17 cellular contexts compared by ENCODE assay signal in the genomic region with DNA sequence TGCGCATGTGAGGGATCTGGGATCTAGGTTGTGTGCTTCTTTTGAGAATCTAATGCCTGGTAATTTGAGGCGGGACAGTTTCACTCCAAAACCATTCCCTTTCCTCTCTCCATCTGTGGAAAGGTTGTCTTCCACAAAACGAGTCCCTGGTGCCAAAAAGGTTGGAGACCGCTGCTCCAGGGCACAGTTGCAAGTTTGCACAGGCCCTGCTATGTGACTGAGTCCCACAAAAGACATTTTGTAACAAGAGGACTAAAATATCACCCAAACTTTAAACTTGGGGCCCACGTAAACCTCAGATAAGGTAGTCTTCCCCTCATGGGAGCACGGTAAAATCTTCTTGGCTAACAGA. TPM values are rescaled to one million over a fixed set of nuclear protein-coding genes. Genes with fewer than 3 reads are reported as not detected.
DNase-seq lines count a peak whose midpoint lies in the region; ATAC-seq, FAIRE-seq and TF ChIP-seq lines count a peak whose summit lies in the region.
"Had no signal": no experiment of that assay in that cellular context is flagged by ENCODE, and none has a peak within 500 bp of the region (broad histone marks: within the 10 kb centered on the region; RNA-seq: fewer than 3 reads in every experiment).

No MANE protein-coding gene starts in this region.

- RAD21 ChIA-PET in HCT116 (lab: Charles Lee; ENCODE audit: low non-redundant PET in 1 of 2, low total read pairs in 2 of 2, uncharacterized antibody in 2 of 2, unreplicated experiment in 2 of 2), result no interaction called here

- no peak for TF ChIP-seq EP300 in H1 (IDR thresholded peaks at IDR 0.05; ENCODE audit: borderline replicate concordance in 1 of 2, low read depth in 2 of 2, low read length in 2 of 2)
- no peak for TF ChIP-seq EP300 in stomach (IDR thresholded peaks at IDR 0.05)

- ATAC-seq in HCT116, result no peak
- no peak for ATAC-seq in RWPE2 (ENCODE audit: low read depth)
- no peak for ATAC-seq in HG02588 (IDR thresholded peaks at IDR 0.05; ENCODE audit: unreplicated experiment)

- no peak for TF ChIP-seq CTCF in HCT116 (IDR thresholded peaks at IDR 0.05 in 2 of 3, conservative IDR thresholded peaks at IDR 0.05 in 1 of 3; ENCODE audit: borderline replicate concordance in 1 of 3, insufficient read depth in 1 of 3, low read depth in 2 of 3, low read length in 2 of 3)
- TF ChIP-seq CTCF in RWPE2 (IDR thresholded peaks at IDR 0.05; ENCODE audit: poor library complexity, severe bottlenecking), result no peak
- no peak for TF ChIP-seq CTCF in H1 (IDR thresholded peaks at IDR 0.05; ENCODE audit: control extremely low read depth in 1 of 3, insufficient read depth in 1 of 3, low read depth in 1 of 3, low read length in 3 of 3)
- no peak for TF ChIP-seq CTCF in nephron progenitor cell (IDR thresholded peaks at IDR 0.05)
- TF ChIP-seq CTCF in stomach (IDR thresholded peaks at IDR 0.05), result no peak

- H3K14ac ChIP-seq in H1 (ENCODE audit: insufficient read length), result no peak overlapping the region

- no peak overlapping the region for H3K23ac ChIP-seq in H1 (ENCODE audit: insufficient read length)

- WGBS in H1 (ENCODE audit: extremely low coverage in 1 of 2, insufficient coverage in 1 of 2, insufficient read length in 1 of 2, insufficient replicate concordance in 2 of 2, low coverage in 1 of 2, low lambda C conversion rate in 2 of 2, missing lambda C conversion rate in 1 of 2), 2 experiments, result 94% methylated on average over 6 of the region's 6 CpGs; no CpG with 5 or more reads in 1 of the 2 experiments
- WGBS in stomach, 5 donors, result 74 to 85% (median 82%) methylated on average over 5 to 6 of the region's 6 CpGs

- H2AFZ ChIP-seq in HCT116 (ENCODE audit: low read depth, low read length, poor library complexity, severe bottlenecking) (peak overlapping the region; percentile 21), H1 (ENCODE audit: low read length) (peak overlapping the region; percentile 55; the same call in 1 of the 2 replicates)
- H2AFZ ChIP-seq: GM23248 had no signal

- TF ChIP-seq RAD21 in HCT116 (IDR thresholded peaks at IDR 0.05; ENCODE audit: low read depth), result no peak
- TF ChIP-seq RAD21 in H1 (IDR thresholded peaks at IDR 0.05 in 1 of 2, conservative IDR thresholded peaks at IDR 0.05 in 1 of 2; ENCODE audit: low read depth in 2 of 2, low read length in 2 of 2), result no peak

- no peak overlapping the region for H2BK5ac ChIP-seq in H1 (ENCODE audit: low read depth, low read length)

- H3K27me3 ChIP-seq in HCT116 (ENCODE audit: insufficient read depth, low read length) (no peaks in the 10 kb centered on the region), RWPE2 (ENCODE audit: insufficient read depth, poor library complexity, severe bottlenecking) (no peaks in the 10 kb centered on the region), H1 (replicated peaks in 1 of 4; ENCODE audit: control insufficient read depth in 3 of 4, extremely low read depth in 1 of 4, insufficient read depth in 3 of 4, low read length in 3 of 4) (no peaks in the 10 kb centered on the region), stomach (no peaks in the 10 kb centered on the region)
- H3K27me3 ChIP-seq: SJSA1 had no signal

- CTCF ChIA-PET in HCT116 (lab: Charles Lee), result no interaction called here
- CTCF ChIA-PET in H1 (lab: Charles Lee; ENCODE audit: partially characterized antibody), result interaction anchor here (0.7 to 2.0 kb wide), 4 partner anchors 11 to 1040 kb away, joined by 3 to 5 read pairs (median 3); no protein-coding TSS in a partner anchor

- no peak overlapping the region for H3K4me3 Mint-ChIP-seq in nephron progenitor cell
- H3K4me3 Mint-ChIP-seq: CD4-positive, alpha-beta T cell had no signal

- no peak overlapping the region for H3K9ac ChIP-seq in HCT116 (ENCODE audit: low read length)
- no peak overlapping the region for H3K9ac ChIP-seq in H1 (replicated peaks in 1 of 4; ENCODE audit: extremely low read depth in 1 of 4, low read depth in 3 of 4, low read length in 3 of 4)
- H3K9ac ChIP-seq: GM23248 had no signal

- no peaks in the 10 kb centered on the region for H3K79me1 ChIP-seq in H1 (ENCODE audit: low read depth, low read length)

- no peak overlapping the region for H3K27ac ChIP-seq in HCT116 (ENCODE audit: low read depth, low read length)
- H3K27ac ChIP-seq in RWPE2 (ENCODE audit: poor library complexity, severe bottlenecking), result peak overlapping the region; percentile 30
- H3K27ac ChIP-seq in H1 (ENCODE audit: low read depth, low read length), result no peak overlapping the region
- H3K27ac ChIP-seq in stomach, result no peak overlapping the region
- H3K27ac ChIP-seq: GM23248, SJSA1 had no signal

- no peaks in the 10 kb centered on the region for H3K36me3 Mint-ChIP-seq in nephron progenitor cell (ENCODE audit: low read depth)

- H3K23me2 ChIP-seq in H1 (ENCODE audit: low read depth, low read length), result peaks cover 3% of the 10 kb centered on the region; the same call in 1 of the 2 replicates

- BruUV-seq in HCT116 (replicated peaks; lab: Mats Ljungman, UMichigan), result no TSS peak

- no peak overlapping the region for H2BK12ac ChIP-seq in H1 (ENCODE audit: low read depth, low read length)

- no peak overlapping the region for H3K4me3 ChIP-seq in HCT116 (replicated peaks in 1 of 2; ENCODE audit: low read depth in 1 of 2, low read length in 2 of 2)
- H3K4me3 ChIP-seq in RWPE2 (ENCODE audit: severe bottlenecking), result no peak overlapping the region
- no peak overlapping the region for H3K4me3 ChIP-seq in H1 (ENCODE audit: extremely low read depth in 1 of 4, insufficient read depth in 2 of 4, low read depth in 3 of 4, low read length in 4 of 4)
- H3K4me3 ChIP-seq in stomach, result no peak overlapping the region
- H3K4me3 ChIP-seq: GM23248, SJSA1 had no signal

- no peaks in the 10 kb centered on the region for H4K20me1 ChIP-seq in HCT116 (ENCODE audit: insufficient read depth)
- no peaks in the 10 kb centered on the region for H4K20me1 ChIP-seq in H1 (replicated peaks in 1 of 2; ENCODE audit: control insufficient read depth in 1 of 2, insufficient read depth in 2 of 2, low read length in 2 of 2)

- TF ChIP-seq POLR2A in HCT116 (IDR thresholded peaks at IDR 0.05; ENCODE audit: borderline replicate concordance, extremely low read depth, insufficient read depth, insufficient read length), result no peak
- TF ChIP-seq POLR2A in H1 (IDR thresholded peaks at IDR 0.05; ENCODE audit: control extremely low read depth in 1 of 2, low read depth in 2 of 2, low read length in 2 of 2), result no peak
- no peak for TF ChIP-seq POLR2A in stomach (IDR thresholded peaks at IDR 0.05)

- H3K4me1 ChIP-seq in HCT116 (ENCODE audit: control insufficient read depth in 1 of 2, insufficient read depth in 2 of 2, low read length in 2 of 2), result peaks cover 22 to 37% of the 10 kb centered on the region in 2 experiments
- peaks cover 26% of the 10 kb centered on the region for H3K4me1 ChIP-seq in RWPE2 (ENCODE audit: insufficient read depth, poor library complexity, severe bottlenecking)
- peaks cover 3 to 11% (median 7%) of the 10 kb centered on the region in 4 experiments for H3K4me1 ChIP-seq in H1 (replicated peaks in 1 of 4; ENCODE audit: control insufficient read depth in 3 of 4, insufficient read depth in 4 of 4, low read length in 3 of 4)
- H3K4me1 ChIP-seq in stomach, result peaks cover 19 to 24% (median 20%) of the 10 kb centered on the region in 4 donors

- H3K27me3 Mint-ChIP-seq in nephron progenitor cell (ENCODE audit: low read depth, poor library complexity), result peaks cover 5% of the 10 kb centered on the region
- H3K27me3 Mint-ChIP-seq: CD4-positive, alpha-beta T cell had no signal

- DNase-seq in HCT116 (ENCODE audit: low read depth, low spot score), result no peak
- no peak for DNase-seq in RWPE2 (ENCODE audit: low spot score)
- no peak for DNase-seq in H1 (ENCODE audit: low read depth in 1 of 2, low spot score in 2 of 2)
- DNase-seq in nephron progenitor cell, result no peak
- DNase-seq in COR-L47 (lab: John Stamatoyannopoulos, UW), result no peak
- no peak for DNase-seq in NCI-H1105 (lab: John Stamatoyannopoulos, UW)
- DNase-seq in stomach, result no peak
- DNase-seq: CD4-positive, alpha-beta T cell; GM23248; NCI-H1930; NCI-H2171; NCI-H446 treated with DMSO at 0.1 percent for 48 hours; NCI-H774; RPMI8226 had no signal

- no peaks in the 10 kb centered on the region for H3K9me3 ChIP-seq in HCT116 (ENCODE audit: control insufficient read depth in 1 of 2, insufficient read depth in 1 of 2, low read depth in 1 of 2, low read length in 2 of 2)
- H3K9me3 ChIP-seq in RWPE2 (ENCODE audit: severe bottlenecking), result no peaks in the 10 kb centered on the region
- no peaks in the 10 kb centered on the region for H3K9me3 ChIP-seq in H1 (ENCODE audit: insufficient read depth in 2 of 2, low read depth in 1 of 2, low read length in 1 of 2)
- no peaks in the 10 kb centered on the region for H3K9me3 ChIP-seq in stomach
- H3K9me3 ChIP-seq: SJSA1 had no signal

- no peak overlapping the region for H4K8ac ChIP-seq in H1 (ENCODE audit: extremely low read depth, insufficient read depth, low read length)

- FAIRE-seq in H1 (lab: Jason Lieb, UNC), result no peak
- FAIRE-seq: D721Med had no signal

- H3K79me2 ChIP-seq in HCT116 (ENCODE audit: insufficient read depth, low read length), result no peaks in the 10 kb centered on the region
- no peaks in the 10 kb centered on the region for H3K79me2 ChIP-seq in H1 (ENCODE audit: control insufficient read depth in 1 of 2, insufficient read depth in 2 of 2, low read length in 2 of 2)

- H3K4ac ChIP-seq in H1 (replicated peaks; ENCODE audit: insufficient read length, low read depth, low read length), result no peak overlapping the region

- H3K4me2 ChIP-seq in HCT116 (ENCODE audit: low read length) (no peak overlapping the region), H1 (ENCODE audit: insufficient read depth in 1 of 2, low read depth in 2 of 2, low read length in 2 of 2) (no peak overlapping the region)

- peaks cover 29% of the 10 kb centered on the region for H3K4me1 Mint-ChIP-seq in nephron progenitor cell

- H2BK20ac ChIP-seq in H1 (ENCODE audit: low read length), result no peak overlapping the region

- H2BK15ac ChIP-seq in H1 (ENCODE audit: low read length), result no peak overlapping the region; the same call in 1 of the 2 replicates

- POLR2A ChIA-PET in HCT116 (lab: Charles Lee) (no interaction called here), H1 (lab: Charles Lee; ENCODE audit: partially characterized antibody) (no interaction called here)

- no peak overlapping the region for H4K5ac ChIP-seq in H1 (ENCODE audit: insufficient read length, low read depth, low read length)

- no peak overlapping the region for H2AK5ac ChIP-seq in H1 (ENCODE audit: low read depth, low read length)

- no peaks in the 10 kb centered on the region for H3K9me3 Mint-ChIP-seq in nephron progenitor cell
- H3K9me3 Mint-ChIP-seq: CD4-positive, alpha-beta T cell had no signal

- H3K27ac Mint-ChIP-seq in nephron progenitor cell, result peak overlapping the region; percentile 23
- H3K27ac Mint-ChIP-seq: CD4-positive, alpha-beta T cell had no signal

- no peak overlapping the region for H2BK120ac ChIP-seq in H1 (replicated peaks; ENCODE audit: low read depth, low read length)

- no peak overlapping the region for H3K18ac ChIP-seq in H1 (ENCODE audit: extremely low read depth, low read length)

- H3K56ac ChIP-seq in H1 (replicated peaks; ENCODE audit: insufficient read length, low read depth, low read length), result no peak overlapping the region

- H3K36me3 ChIP-seq in HCT116 (ENCODE audit: control insufficient read depth in 1 of 2, insufficient read depth in 2 of 2, low read length in 2 of 2), result no peaks in the 10 kb centered on the region
- no peaks in the 10 kb centered on the region for H3K36me3 ChIP-seq in RWPE2 (ENCODE audit: low read depth)
- no peaks in the 10 kb centered on the region for H3K36me3 ChIP-seq in H1 (ENCODE audit: control insufficient read depth in 2 of 4, insufficient read depth in 4 of 4, low read length in 3 of 4)
- no peaks in the 10 kb centered on the region for H3K36me3 ChIP-seq in stomach
- H3K36me3 ChIP-seq: SJSA1 had no signal

- no peaks in the 10 kb centered on the region for H3K9me2 ChIP-seq in HCT116 (ENCODE audit: insufficient read depth)

- no peak overlapping the region for H4K91ac ChIP-seq in H1 (replicated peaks; ENCODE audit: insufficient read length, low read length)

- intact Hi-C loops in HCT116 (cut with micrococcal nuclease) (no loop called here), stomach (cut with DNase I; ENCODE audit: low total_unique reads) (no loop called here)

RNA-seq across cellular contexts. Expression of gene ZNF367, which starts 5.8 kb away (rescaled TPM):
- total RNA-seq in HCT116 (2021; ENCODE audit: unreplicated experiment) (18.1 TPM), stomach (1 to 10 TPM in 3 of 5 donors, under 1 TPM in 1, not detected in 1; 0.58 to 9.8 (median 5.4) TPM)
- polyA plus RNA-seq in HCT116 (2012), result 2.5 and 3.4 TPM in 2 replicates
- 6.7 and 8.2 TPM in 2 replicates for total RNA-seq in H1 (2021; fragmentation: NEBNext Ultra II Directional; extraction: Animal tissue kit (Norgen Biotek cat#: 25700))
- polyA plus RNA-seq in H1 (2011; rRNA removed) (2.0 and 2.2 TPM in 2 replicates), stomach (1 to 10 TPM; 1.6 to 1.9 (median 1.8) TPM)
- polyA plus RNA-seq in H1 (2011; cell fraction: cytosol; rRNA removed), result 3.9 TPM
- polyA plus RNA-seq in H1 (2011; cell fraction: nucleus; rRNA removed), result 3.5 TPM
- 2.6 to 5.1 TPM (median 3.0 TPM) in 4 replicates for polyA plus RNA-seq in H1 (2012, experiment 1 of 2)
- 0.59 TPM for polyA plus RNA-seq in H1 (2012, experiment 2 of 2)
- polyA plus RNA-seq in H1 (2013, experiment 1 of 2), result 4.4 TPM
- polyA plus RNA-seq in H1 (2013, experiment 2 of 2), result 3.9 TPM
- polyA minus RNA-seq in H1 (2011; rRNA and poly(A)+ RNA removed), result 3.1 and 3.4 TPM in 2 replicates
- 5.0 TPM for polyA minus RNA-seq in H1 (2011; cell fraction: cytosol; rRNA and poly(A)+ RNA removed)
- 5.7 TPM for polyA minus RNA-seq in H1 (2011; cell fraction: nucleus; rRNA and poly(A)+ RNA removed)

RNA-seq across cellular contexts. Expression of gene HABP4, which starts 26.0 kb away (rescaled TPM):
- total RNA-seq in HCT116 (2021; ENCODE audit: unreplicated experiment) (21.0 TPM), stomach (10 to 100 TPM in 2 of 5 donors, 1 to 10 TPM in 2, under 1 TPM in 1; 0.58 to 45.1 (median 9.2) TPM)
- polyA plus RNA-seq in HCT116 (2012), result 9.6 and 12.2 TPM in 2 replicates
- total RNA-seq in H1 (2021; fragmentation: NEBNext Ultra II Directional; extraction: Animal tissue kit (Norgen Biotek cat#: 25700)), result 10.5 and 11.2 TPM in 2 replicates
- polyA plus RNA-seq in H1 (2011; rRNA removed) (3.3 and 3.8 TPM in 2 replicates), stomach (10 to 100 TPM in 2 of 3 donors, 1 to 10 TPM in 1; 9.6 to 13.2 (median 10.2) TPM)
- 7.9 TPM for polyA plus RNA-seq in H1 (2011; cell fraction: cytosol; rRNA removed)
- polyA plus RNA-seq in H1 (2011; cell fraction: nucleus; rRNA removed), result 3.3 TPM
- 9.9 to 11.6 TPM (median 10.5 TPM) in 4 replicates for polyA plus RNA-seq in H1 (2012, experiment 1 of 2)
- 3.3 TPM for polyA plus RNA-seq in H1 (2012, experiment 2 of 2)
- polyA plus RNA-seq in H1 (2013, experiment 1 of 2), result 7.0 TPM
- 7.1 TPM for polyA plus RNA-seq in H1 (2013, experiment 2 of 2)
- 1.5 and 2.0 TPM in 2 replicates for polyA minus RNA-seq in H1 (2011; rRNA and poly(A)+ RNA removed)
- polyA minus RNA-seq in H1 (2011; cell fraction: cytosol; rRNA and poly(A)+ RNA removed), result 3.2 TPM
- polyA minus RNA-seq in H1 (2011; cell fraction: nucleus; rRNA and poly(A)+ RNA removed), result 2.5 TPM

RNA-seq across cellular contexts. Expression of gene SLC35D2, which starts 40.5 kb away (rescaled TPM):
- total RNA-seq in HCT116 (2021; ENCODE audit: unreplicated experiment), result 32.5 TPM
- 23.2 and 27.6 TPM in 2 replicates for polyA plus RNA-seq in HCT116 (2012)
- total RNA-seq in H1 (2021; fragmentation: NEBNext Ultra II Directional; extraction: Animal tissue kit (Norgen Biotek cat#: 25700)), result 11.5 and 13.7 TPM in 2 replicates
- 7.0 and 9.6 TPM in 2 replicates for polyA plus RNA-seq in H1 (2011; rRNA removed)
- polyA plus RNA-seq in H1 (2011; cell fraction: cytosol; rRNA removed), result 10.8 TPM
- polyA plus RNA-seq in H1 (2011; cell fraction: nucleus; rRNA removed), result 5.7 TPM
- 13.5 to 19.7 TPM (median 15.7 TPM) in 4 replicates for polyA plus RNA-seq in H1 (2012, experiment 1 of 2)
- polyA plus RNA-seq in H1 (2012, experiment 2 of 2), result 7.9 TPM
- 13.4 TPM for polyA plus RNA-seq in H1 (2013, experiment 1 of 2)
- 16.3 TPM for polyA plus RNA-seq in H1 (2013, experiment 2 of 2)
- 4.1 and 4.9 TPM in 2 replicates for polyA minus RNA-seq in H1 (2011; rRNA and poly(A)+ RNA removed)
- polyA minus RNA-seq in H1 (2011; cell fraction: cytosol; rRNA and poly(A)+ RNA removed), result 4.0 TPM
- polyA minus RNA-seq in H1 (2011; cell fraction: nucleus; rRNA and poly(A)+ RNA removed), result 7.2 TPM
- total RNA-seq in stomach, result 10 to 100 TPM; 13.8 to 43.3 (median 20.7) TPM
- polyA plus RNA-seq in stomach, result 10 to 100 TPM; 21.5 to 42.0 (median 23.3) TPM
